In genomic region chr1:24725209-24725651, GRCh38 we compare ENCODE assay signal across 12 cellular contexts. TPM values are rescaled to one million over a fixed set of nuclear protein-coding genes. Genes with fewer than 3 reads are reported as not detected.
DNase-seq lines count a peak whose midpoint lies in the region; ATAC-seq and TF ChIP-seq lines count a peak whose summit lies in the region.
"Had no signal": no experiment of that assay in that cellular context is flagged by ENCODE, and none has a peak within 500 bp of the region (broad histone marks: within the 10 kb centered on the region; RNA-seq: fewer than 3 reads in every experiment).

No MANE protein-coding gene starts in this region.

- peak overlapping the region in 1 of 2 donors; percentile 24 for H3K9ac ChIP-seq in colonic mucosa (ENCODE audit: low read depth in 2 of 2, low read length in 2 of 2)

- H3K4me1 ChIP-seq in cardiac muscle cell (ENCODE audit: low read depth) (no peaks in the 10 kb centered on the region), colonic mucosa (peaks cover 10% of the 10 kb centered on the region), mesodermal cell (ENCODE audit: control insufficient read depth, insufficient read depth, low read length, poor library complexity, severe bottlenecking) (peaks cover 33% of the 10 kb centered on the region), vagina (peaks cover 22% of the 10 kb centered on the region)

- H3K36me3 ChIP-seq in cardiac muscle cell, result no peaks in the 10 kb centered on the region
- no peaks in the 10 kb centered on the region for H3K36me3 ChIP-seq in colonic mucosa
- no peaks in the 10 kb centered on the region for H3K36me3 ChIP-seq in mesodermal cell (ENCODE audit: control insufficient read depth, insufficient read depth, low read length)
- no peaks in the 10 kb centered on the region for H3K36me3 ChIP-seq in vagina

- H3K9me3 ChIP-seq in cardiac muscle cell (ENCODE audit: low read depth), result no peaks in the 10 kb centered on the region
- H3K9me3 ChIP-seq in colonic mucosa, result no peaks in the 10 kb centered on the region
- H3K9me3 ChIP-seq in mesodermal cell (ENCODE audit: control insufficient read depth, low read length), result no peaks in the 10 kb centered on the region
- no peaks in the 10 kb centered on the region for H3K9me3 ChIP-seq in vagina

- TF ChIP-seq CTCF in cardiac muscle cell (IDR thresholded peaks at IDR 0.05; ENCODE audit: low read depth, low read length) (no peak), colonic mucosa (IDR thresholded peaks at IDR 0.05) (no peak), vagina (IDR thresholded peaks at IDR 0.05) (no peak)

- 0 to 20% methylated on average over 2 of the region's 5 CpGs for WGBS in mesodermal cell (ENCODE audit: insufficient coverage in 2 of 2), 2 experiments

- peaks cover 5% of the 10 kb centered on the region for H3K9me3 Mint-ChIP-seq in T-helper 2 cell treated with Interferon-gamma antibody and Interleukin-4, amounts not matched to agents 5 μg/mL and 100 μg/mL, for 36 hours
- H3K9me3 Mint-ChIP-seq: central memory CD8-positive, alpha-beta T cell had no signal

- ATAC-seq in Right ventricle myocardium superior (ENCODE audit: poor library complexity), result no peak

- no peak for TF ChIP-seq POLR2A in vagina (IDR thresholded peaks at IDR 0.05)

- H3K27me3 Mint-ChIP-seq in T-helper 2 cell treated with Interferon-gamma antibody and Interleukin-4, amounts not matched to agents 5 μg/mL and 100 μg/mL, for 36 hours (ENCODE audit: low read depth), result no peaks in the 10 kb centered on the region
- H3K27me3 Mint-ChIP-seq: central memory CD8-positive, alpha-beta T cell had no signal

- peak in 1 of 2 donors; percentile 52 for DNase-seq in cardiac muscle cell (ENCODE audit: low read depth in 1 of 2, low spot score in 1 of 2)
- no peak for DNase-seq in Right ventricle myocardium superior
- DNase-seq in colonic mucosa, result no peak
- no peak for DNase-seq in vagina (ENCODE audit: extremely low spot score in 2 of 2)
- DNase-seq in T-helper 2 cell treated with Interferon-gamma antibody and Interleukin-4, amounts not matched to agents 5 μg/mL and 100 μg/mL, for 36 hours (ENCODE audit: low spot score), result no peak
- no peak for DNase-seq in DMS 273 treated with DMSO at 0.1 percent for 48 hours (lab: John Stamatoyannopoulos, UW)
- DNase-seq in pons (ENCODE audit: low spot score), result no peak
- DNase-seq: ACHN; activated CD4-positive, alpha-beta T cell treated with anti-CD3 and anti-CD28 coated beads, Interleukin-2, amount 50 U/mL, for 4 hours; stimulated activated CD4-positive, alpha-beta T cell treated with anti-CD3 and anti-CD28 coated beads, Interleukin-1b, Interleukin-23, amount 100 ng/mL, for 48 hours had no signal

- peaks cover 18% of the 10 kb centered on the region for H3K4me1 Mint-ChIP-seq in T-helper 2 cell treated with Interferon-gamma antibody and Interleukin-4, amounts not matched to agents 5 μg/mL and 100 μg/mL, for 36 hours (ENCODE audit: low read depth)

- intact Hi-C loops in Right ventricle myocardium superior (cut with DNase I), result no loop called here
- intact Hi-C loops in colonic mucosa (cut with DNase I), result no loop called here
- intact Hi-C loops in vagina (cut with DNase I), result no loop called here

- H3K27me3 ChIP-seq in cardiac muscle cell, result no peaks in the 10 kb centered on the region
- H3K27me3 ChIP-seq in colonic mucosa, result no peaks in the 10 kb centered on the region
- H3K27me3 ChIP-seq in vagina, result no peaks in the 10 kb centered on the region

- H3K4me3 Mint-ChIP-seq in T-helper 2 cell treated with Interferon-gamma antibody and Interleukin-4, amounts not matched to agents 5 μg/mL and 100 μg/mL, for 36 hours, result no peak overlapping the region
- H3K4me3 Mint-ChIP-seq: central memory CD8-positive, alpha-beta T cell had no signal

- no peak overlapping the region for H3K27ac Mint-ChIP-seq in T-helper 2 cell treated with Interferon-gamma antibody and Interleukin-4, amounts not matched to agents 5 μg/mL and 100 μg/mL, for 36 hours

- H3K27ac ChIP-seq in cardiac muscle cell (peak overlapping the region; percentile 36), colonic mucosa (peak overlapping the region; percentile 44), mesodermal cell (ENCODE audit: low read depth, low read length, severe bottlenecking) (peak overlapping the region; percentile 88), vagina (peak overlapping the region; percentile 30)

- H3K4me3 ChIP-seq in cardiac muscle cell (no peak overlapping the region), colonic mucosa (no peak overlapping the region), mesodermal cell (ENCODE audit: extremely low read depth, insufficient read depth, low read length, poor library complexity, severe bottlenecking) (no peak overlapping the region), vagina (no peak overlapping the region)

- H3K36me3 Mint-ChIP-seq in T-helper 2 cell treated with Interferon-gamma antibody and Interleukin-4, amounts not matched to agents 5 μg/mL and 100 μg/mL, for 36 hours (ENCODE audit: low read depth), result no peaks in the 10 kb centered on the region

RNA-seq across cellular contexts. Expression of gene CLIC4, which starts 20.0 kb away (rescaled TPM):
- total RNA-seq in cardiac muscle cell, result 174 and 361 TPM in 2 replicates
- polyA plus RNA-seq in cardiac muscle cell, result 136 and 221 TPM in 2 replicates
- 334 TPM for total RNA-seq in Right ventricle myocardium superior
- total RNA-seq in colonic mucosa, result 10 to 100 TPM; 38.0 to 84.8 TPM
- 207 TPM for polyA plus RNA-seq in mesodermal cell (2013, experiment 1 of 2)
- polyA plus RNA-seq in mesodermal cell (2013, experiment 2 of 2), result 227 TPM
- 164 TPM for total RNA-seq in vagina

Comparison
In these comparisons a context has a peak if more than half of its experiments do, and no peak if none do; other contexts are left out.
1. H3K27ac ChIP-seq: peak in every context shown above with its lines; median percentile 88 in mesodermal cell; 44 in colonic mucosa; 36 in cardiac muscle cell; 30 in vagina.